In the genomic region with DNA sequence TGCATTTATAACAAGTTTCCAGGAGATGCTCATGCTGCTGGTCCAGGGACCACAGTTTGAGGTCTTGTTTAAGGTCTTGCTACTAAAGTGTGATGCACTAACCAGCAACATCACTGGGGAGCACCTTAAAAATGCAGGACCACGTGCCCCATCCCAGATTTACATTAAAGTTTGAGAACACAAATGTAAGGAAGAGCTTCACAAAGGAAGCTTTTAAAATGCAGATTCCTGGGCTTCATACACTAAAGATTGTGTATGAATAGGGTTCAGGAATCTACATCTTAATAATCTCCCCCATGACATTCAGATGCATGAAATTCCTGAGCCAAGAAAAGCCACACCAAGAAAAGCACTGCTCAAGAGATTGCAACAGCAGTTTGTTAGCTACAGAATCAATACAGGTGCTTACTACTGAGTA, we compare ENCODE assay signal across 18 cellular contexts.
"Had no signal": no experiment of that assay in that cellular context is flagged by ENCODE, and none has a peak within 500 bp of the region (broad histone marks: within the 10 kb centered on the region; RNA-seq: fewer than 3 reads in every experiment).

No MANE protein-coding gene starts in this region.

- H3K27me3 Mint-ChIP-seq: dendritic cell treated with granulocyte-macrophage colony-stimulating factor and Interleukin-4, amounts not matched to agents 40 ng/mL and 50 ng/mL, for 4 days; progenitor cell of endocrine pancreas had no signal

- DNase-seq: effector memory CD8-positive, alpha-beta T cell; foreskin melanocyte; head of caudate nucleus; mesendoderm; naive B cell; occipital lobe; pancreas; right cardiac atrium; small intestine; stimulated activated CD4-positive, alpha-beta T cell treated with anti-CD3 and anti-CD28 coated beads, Interleukin-12 subunit alpha, Interleukin-12 subunit beta, amount 100 ng/mL, for 4 hours; stimulated activated naive CD4-positive, alpha-beta T cell; stomach; substantia nigra had no signal

- H3K4me3 Mint-ChIP-seq: dendritic cell treated with granulocyte-macrophage colony-stimulating factor and Interleukin-4, amounts not matched to agents 40 ng/mL and 50 ng/mL, for 4 days; effector memory CD8-positive, alpha-beta T cell; naive B cell; nephron had no signal

- H3K27me3 ChIP-seq: hepatocyte, pancreas, stomach had no signal

- H3K4me3 ChIP-seq: hepatocyte, pancreas, stomach, thoracic aorta had no signal

- ATAC-seq: effector memory CD8-positive, alpha-beta T cell; pancreas; right cardiac atrium had no signal

- H3K36me3 Mint-ChIP-seq: naive B cell had no signal

- H3K9me3 Mint-ChIP-seq: dendritic cell treated with granulocyte-macrophage colony-stimulating factor and Interleukin-4, amounts not matched to agents 40 ng/mL and 50 ng/mL, for 4 days; effector memory CD8-positive, alpha-beta T cell; naive B cell; nephron had no signal

- H3K36me3 ChIP-seq: pancreas, stomach, thoracic aorta had no signal

- H3K27ac Mint-ChIP-seq: dendritic cell treated with granulocyte-macrophage colony-stimulating factor and Interleukin-4, amounts not matched to agents 40 ng/mL and 50 ng/mL, for 4 days; effector memory CD8-positive, alpha-beta T cell; naive B cell; nephron; progenitor cell of endocrine pancreas had no signal

- H3K9me3 ChIP-seq: pancreas, stomach, thoracic aorta had no signal

- H3K4me1 Mint-ChIP-seq: naive B cell had no signal
